ENCODE assay signal across 23 cellular contexts in genomic region chr18:11336241-11336640, GRCh38.
"Had no signal": no experiment of that assay in that cellular context is flagged by ENCODE, and none has a peak within 500 bp of the region (broad histone marks: within the 10 kb centered on the region; RNA-seq: fewer than 3 reads in every experiment).

No MANE protein-coding gene starts in this region.

- H3K27me3 ChIP-seq: ascending aorta, foreskin keratinocyte, thyroid gland had no signal

- DNase-seq: activated CD4-positive, alpha-beta T cell treated with anti-CD3 and anti-CD28 coated beads, Interleukin-2, amount 10 ng/mL, durations not matched to agents 7 days and 5 days; activated CD4-positive, CD25-positive, alpha-beta regulatory T cell; activated CD8-positive, alpha-beta memory T cell treated with anti-CD3 and anti-CD28 coated beads, Interleukin-2, amount 50 U/mL, for 48 hours; activated effector memory CD4-positive, alpha-beta T cell treated with anti-CD3 and anti-CD28 coated beads, Interleukin-2, amount 50 U/mL, for 16 hours; activated naive CD4-positive, alpha-beta T cell treated with anti-CD3 and anti-CD28 coated beads, Interleukin-2, amount 50 U/mL, for 16 hours; activated T-cell treated with anti-CD3 and anti-CD28 coated beads, Interleukin-2, amount 50 U/mL, for 72 hours; effector CD4-positive, alpha-beta T cell; foreskin keratinocyte; glutamatergic neuron; hypothalamus; kidney; left ventricle myocardium inferior; nephron progenitor cell; nucleus accumbens; posterior cingulate gyrus; retina; stimulated activated CD4-positive, alpha-beta T cell treated with anti-CD3 and anti-CD28 coated beads, Interleukin-12 subunit alpha, Interleukin-12 subunit beta, amount 100 ng/mL, for 4 hours; stimulated activated CD4-positive, alpha-beta T cell treated with anti-CD3 and anti-CD28 coated beads, Interleukin-1b, Interleukin-23, amount 100 ng/mL, for 48 hours; stimulated activated naive CD4-positive, alpha-beta T cell treated with Interleukin-2 at 50 U/mL for 16 hours; T-cell; T-helper 9 cell; thyroid gland had no signal

- H3K36me3 ChIP-seq: ascending aorta, left ventricle myocardium inferior, thyroid gland had no signal

- H3K4me3 ChIP-seq: ascending aorta, left ventricle myocardium inferior, thyroid gland had no signal

- H3K4me1 ChIP-seq: ascending aorta, foreskin keratinocyte, left ventricle myocardium inferior, thyroid gland had no signal

- H3K9me3 ChIP-seq: ascending aorta, left ventricle myocardium inferior, thyroid gland had no signal

- H3K27ac ChIP-seq: ascending aorta, foreskin keratinocyte, left ventricle myocardium inferior, thyroid gland had no signal
